ENCODE assay signal across 22 cellular contexts in the genomic region with DNA sequence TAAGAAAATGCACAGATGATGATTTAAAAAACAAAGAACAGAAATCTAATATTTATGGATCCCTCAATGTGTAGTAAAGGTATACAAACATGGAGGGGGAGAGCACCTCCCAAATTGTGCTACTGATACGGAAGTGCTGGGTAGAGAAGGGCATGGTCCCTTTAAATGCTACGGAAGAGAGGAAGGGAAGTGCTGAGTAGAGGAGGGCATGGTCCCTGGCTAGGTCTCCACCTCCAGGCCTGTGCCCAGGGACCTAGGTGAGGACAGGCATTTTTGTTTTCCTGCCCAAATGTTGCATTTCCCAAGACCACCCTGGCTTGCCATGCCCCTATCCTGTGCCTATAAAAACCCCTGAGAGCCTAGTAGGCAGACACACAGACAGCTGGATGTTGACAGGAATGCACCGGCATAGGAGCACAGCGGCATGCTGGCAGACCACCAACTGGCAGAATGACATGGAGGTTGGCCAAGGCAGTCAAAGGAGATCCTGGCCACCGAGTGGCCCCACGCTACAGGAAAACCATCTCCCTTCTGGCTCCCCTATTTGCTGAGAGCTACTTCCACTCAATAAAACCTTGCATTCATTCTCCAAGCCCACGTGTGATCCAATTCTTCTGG.
DNase-seq lines count a peak whose midpoint lies in the region; ATAC-seq and TF ChIP-seq lines count a peak whose summit lies in the region.
"Had no signal": no experiment of that assay in that cellular context is flagged by ENCODE, and none has a peak within 500 bp of the region (broad histone marks: within the 10 kb centered on the region; RNA-seq: fewer than 3 reads in every experiment).

No MANE protein-coding gene starts in this region.

- intact Hi-C loops in left ventricle myocardium inferior (cut with micrococcal nuclease) = no loop called here
- intact Hi-C loops in testis (cut with DNase I; ENCODE audit: low total_unique reads) = no loop called here

- peaks cover 25% of the 10 kb centered on the region for H3K9me3 ChIP-seq in left ventricle myocardium inferior (replicated peaks)
- H3K9me3 ChIP-seq in testis = no peaks in the 10 kb centered on the region
- H3K9me3 ChIP-seq: esophagus squamous epithelium, uterus had no signal

- H3K4me1 ChIP-seq in left ventricle myocardium inferior = peaks cover 10% of the 10 kb centered on the region
- no peaks in the 10 kb centered on the region for H3K4me1 ChIP-seq in testis
- H3K4me1 ChIP-seq: esophagus squamous epithelium, uterus had no signal

- no peak for TF ChIP-seq POLR2A in testis (IDR thresholded peaks at IDR 0.05)

- H3K27me3 ChIP-seq in left ventricle myocardium inferior (ENCODE audit: low read depth) (no peaks in the 10 kb centered on the region), testis (no peaks in the 10 kb centered on the region)
- H3K27me3 ChIP-seq: BLaER1 treated with 17β-estradiol and CSF1 and Interleukin-3, amounts not matched to agents 10 nM and 100 nM; uterus had no signal

- no peak for TF ChIP-seq CTCF in AG10803 (conservative IDR thresholded peaks at IDR 0.05; ENCODE audit: low read length)
- TF ChIP-seq CTCF in left ventricle myocardium inferior (IDR thresholded peaks at IDR 0.05; ENCODE audit: borderline replicate concordance) = no peak
- no peak for TF ChIP-seq CTCF in testis (IDR thresholded peaks at IDR 0.05)

- 45 to 77% methylated on average over 3 to 7 of the region's 7 CpGs for WGBS in testis, 2 donors

- no peak overlapping the region for H3K4me3 ChIP-seq in AG10803 (ENCODE audit: low read length)
- H3K4me3 ChIP-seq in left ventricle myocardium inferior = peak overlapping the region; percentile 55
- H3K4me3 ChIP-seq in testis = no peak overlapping the region
- H3K4me3 ChIP-seq: BLaER1 treated with 17β-estradiol and CSF1 and Interleukin-3, amounts not matched to agents 10 nM and 100 nM; esophagus squamous epithelium; uterus had no signal

- H3K27ac ChIP-seq in left ventricle myocardium inferior (replicated peaks) (no peak overlapping the region), testis (no peak overlapping the region)
- H3K27ac ChIP-seq: esophagus squamous epithelium, uterus had no signal

- DNase-seq in AG10803 (ENCODE audit: low read depth) (peak; percentile 41), NCI-H2029 (lab: John Stamatoyannopoulos, UW) (peak; percentile 39), cerebellar cortex (ENCODE audit: low spot score) (peak; percentile 5), left ventricle myocardium inferior (peak; percentile 80), midbrain (lab: John Stamatoyannopoulos, UW) (no peak), testis (no peak)
- DNase-seq in stimulated activated naive CD4-positive, alpha-beta T cell treated with Interleukin-2 at 50 U/mL for 16 hours (lab: John Stamatoyannopoulos, UW) = no peak
- DNase-seq: activated CD4-positive, alpha-beta T cell treated with anti-CD3 and anti-CD28 coated beads for 1 hour; activated CD8-positive, alpha-beta T cell treated with anti-CD3 and anti-CD28 coated beads, Interleukin-2, amount 10 ng/mL, durations not matched to agents 7 days and 5 days; activated naive CD4-positive, alpha-beta T cell; effector memory CD8-positive, alpha-beta T cell; esophagus squamous epithelium; MM.1S; naive thymus-derived CD8-positive, alpha-beta T cell; NCI-H2227 treated with DMSO at 0.1 percent for 48 hours; NCI-H748 treated with DMSO at 0.1 percent for 48 hours; SHP77 treated with DMSO at 0.1 percent for 48 hours; T-cell had no signal

- ATAC-seq in HG03469 (IDR thresholded peaks at IDR 0.05; ENCODE audit: unreplicated experiment) = no peak
- ATAC-seq: activated CD8-positive, alpha-beta T cell treated with anti-CD3 and anti-CD28 coated beads, Interleukin-2, amount 10 ng/mL, durations not matched to agents 7 days and 5 days; effector memory CD8-positive, alpha-beta T cell; naive thymus-derived CD8-positive, alpha-beta T cell; sciatic nerve; T-cell had no signal

- H3K36me3 ChIP-seq in left ventricle myocardium inferior (no peaks in the 10 kb centered on the region), testis (ENCODE audit: low read depth, missing control alignments) (no peaks in the 10 kb centered on the region)
- H3K36me3 ChIP-seq: BLaER1 treated with 17β-estradiol and CSF1 and Interleukin-3, amounts not matched to agents 10 nM and 100 nM; esophagus squamous epithelium; uterus had no signal

Comparison
In these comparisons a context has a peak if more than half of its experiments do, and no peak if none do; other contexts are left out.
1. DNase-seq: peak in AG10803 (single experiment), NCI-H2029 (single experiment), cerebellar cortex (single experiment) and left ventricle myocardium inferior (single experiment); none in stimulated activated naive CD4-positive, alpha-beta T cell treated with Interleukin-2 at 50 U/mL for 16 hours (single experiment), midbrain (single experiment) and testis (single experiment).